In the genomic region with DNA sequence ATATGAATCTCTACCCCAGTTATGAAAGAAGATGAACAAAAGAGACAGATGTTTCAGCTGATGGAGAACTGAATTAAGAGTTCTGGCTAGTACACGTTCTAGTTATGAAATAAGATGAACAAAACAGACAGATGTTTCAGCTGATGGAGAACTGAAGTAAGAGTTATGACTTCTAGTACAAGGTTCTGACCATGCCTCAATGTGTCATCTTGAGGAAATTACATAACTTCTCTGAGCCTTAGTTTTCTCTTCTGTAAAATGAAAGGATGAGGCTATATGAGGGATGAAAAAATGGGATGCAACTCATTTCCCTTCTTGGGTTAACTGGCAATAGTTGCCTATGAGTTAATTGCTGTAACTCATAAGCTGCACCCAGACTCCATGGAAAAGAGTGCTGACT, we compare ENCODE assay signal across 14 cellular contexts.
A peak's percentile ranks its signal among the peaks of the same experiment; 100 is the strongest.
DNase-seq lines count a peak whose midpoint lies in the region; ATAC-seq, FAIRE-seq and TF ChIP-seq lines count a peak whose summit lies in the region.
"Had no signal": no experiment of that assay in that cellular context is flagged by ENCODE, and none has a peak within 500 bp of the region (broad histone marks: within the 10 kb centered on the region; RNA-seq: fewer than 3 reads in every experiment).

No MANE protein-coding gene starts in this region.

- POLR2A ChIA-PET in K562 (lab: Yijun Ruan, JAX) = interaction anchor here (0.8 kb wide), 1 partner anchor 1062 kb away, joined by 4 read pairs; no protein-coding TSS in a partner anchor

- no peaks in the 10 kb centered on the region for H3K36me3 ChIP-seq in K562 (ENCODE audit: control insufficient read depth, insufficient read depth, low read length)
- H3K36me3 ChIP-seq in muscle layer of duodenum (ENCODE audit: control insufficient read depth in 1 of 2, insufficient read depth in 2 of 2, low read length in 2 of 2) = no peaks in the 10 kb centered on the region
- no peaks in the 10 kb centered on the region for H3K36me3 ChIP-seq in vagina

- H3K9me3 ChIP-seq in K562 (replicated peaks; ENCODE audit: control insufficient read depth, insufficient read depth, low read depth, low read length) (no peaks in the 10 kb centered on the region), muscle layer of duodenum (ENCODE audit: control insufficient read depth in 1 of 2, low read length in 2 of 2) (peaks cover 0 to 3% of the 10 kb centered on the region in 2 donors), vagina (no peaks in the 10 kb centered on the region)

- H2AFZ ChIP-seq in K562 (ENCODE audit: low read depth, low read length) = 0 out of 2 replicates have a peak overlapping the region, but pooled peaks have one; percentile 33

- no peaks in the 10 kb centered on the region for H3K27me3 ChIP-seq in K562 (ENCODE audit: control insufficient read depth in 2 of 2, insufficient read depth in 2 of 2, low read length in 2 of 2)
- H3K27me3 ChIP-seq in muscle layer of duodenum (ENCODE audit: low read depth, low read length) = no peaks in the 10 kb centered on the region
- no peaks in the 10 kb centered on the region for H3K27me3 ChIP-seq in vagina

- H3K79me2 ChIP-seq in K562 (ENCODE audit: control insufficient read depth, insufficient read depth, low read length) = no peaks in the 10 kb centered on the region

- no peak overlapping the region for H3K9ac ChIP-seq in K562 (ENCODE audit: insufficient read depth in 1 of 2, low read depth in 2 of 2, low read length in 2 of 2)

- no TSS peak for BruUV-seq in K562 (replicated peaks; lab: Mats Ljungman, UMichigan)

- TF ChIP-seq CTCF in K562 (IDR thresholded peaks at IDR 0.05 in 2 of 3, conservative IDR thresholded peaks at IDR 0.05 in 1 of 3; ENCODE audit: insufficient read depth in 2 of 3, low read depth in 1 of 3, low read length in 3 of 3) (no peak), vagina (IDR thresholded peaks at IDR 0.05) (no peak)

- WGBS in K562 (ENCODE audit: insufficient coverage, low coverage, missing lambda C conversion rate) = 30% methylated on average over 1 of the region's 1 CpG

- no peak for FAIRE-seq in K562 (lab: Jason Lieb, UNC)
- FAIRE-seq: small intestine had no signal

- H3K9me1 ChIP-seq in K562 (ENCODE audit: control insufficient read depth, insufficient read depth, low read length) = no peaks in the 10 kb centered on the region

- no peak for DNase-seq in Right ventricle myocardium superior
- no peak for DNase-seq in cardiac septum (ENCODE audit: low spot score)
- DNase-seq in K562 (ENCODE audit: extremely low read depth in 1 of 4, low spot score in 3 of 4) = no peak
- DNase-seq in vagina (ENCODE audit: extremely low spot score in 2 of 2) = no peak
- no peak for DNase-seq in amygdala (lab: John Stamatoyannopoulos, UW)
- no peak for DNase-seq in effector CD8-positive, alpha-beta T cell (lab: John Stamatoyannopoulos, UW)
- DNase-seq: activated CD4-positive, alpha-beta T cell treated with anti-CD3 and anti-CD28 coated beads, Interleukin-2, amount 10 ng/mL, durations not matched to agents 7 days and 5 days; central memory CD4-positive, alpha-beta T cell; DMS53; NCI-H1930; small intestine; T-helper 2 cell had no signal

- CTCF ChIA-PET in K562 (lab: Yijun Ruan, JAX; ENCODE audit: low intra/inter-chr PET ratio) = no interaction called here

- H4K20me1 ChIP-seq in K562 (replicated peaks; ENCODE audit: control insufficient read depth, insufficient read depth, low read length) = no peaks in the 10 kb centered on the region

- no peak for TF ChIP-seq RAD21 in K562 (CRISPR knock-in tag; conservative IDR thresholded peaks at IDR 0.05 in 1 of 2, IDR thresholded peaks at IDR 0.05 in 1 of 2)

- in situ Hi-C loops in K562 (cut with MboI) = no loop called here

- H3K27ac ChIP-seq in K562 (ENCODE audit: extremely low read depth, low read depth, low read length) (no peak overlapping the region), muscle layer of duodenum (ENCODE audit: low read length) (peak overlapping the region; percentile 77), vagina (peak overlapping the region; percentile 76)

- ATAC-seq in Right ventricle myocardium superior (ENCODE audit: poor library complexity) (peak; percentile 50), K562 (no peak), HG02981 (IDR thresholded peaks at IDR 0.05; ENCODE audit: unreplicated experiment) (no peak)

- no peak overlapping the region for H3K4me2 ChIP-seq in K562 (ENCODE audit: insufficient read depth, low read length)

- TF ChIP-seq POLR2A in K562 (conservative IDR thresholded peaks at IDR 0.05) (no peak), vagina (IDR thresholded peaks at IDR 0.05) (no peak)

- H3K4me1 ChIP-seq in K562 (replicated peaks in 1 of 2; ENCODE audit: control insufficient read depth in 2 of 2, insufficient read depth in 2 of 2, low read length in 2 of 2) = peaks cover 0 to 7% of the 10 kb centered on the region in 2 experiments; a peak in 2 of 5 replicates
- H3K4me1 ChIP-seq in muscle layer of duodenum (ENCODE audit: control insufficient read depth in 1 of 2, insufficient read depth in 2 of 2, low read length in 2 of 2) = peaks cover 0 to 9% of the 10 kb centered on the region in 2 donors
- H3K4me1 ChIP-seq in vagina = peaks cover 26% of the 10 kb centered on the region

- H3K4me3 ChIP-seq in K562 = no peak overlapping the region
- no peak overlapping the region for H3K4me3 ChIP-seq in muscle layer of duodenum (ENCODE audit: low read depth in 1 of 2, low read length in 2 of 2)
- no peak overlapping the region for H3K4me3 ChIP-seq in vagina

- intact Hi-C loops in Right ventricle myocardium superior (cut with DNase I) = no loop called here
- intact Hi-C loops in cardiac septum (cut with DNase I) = loop anchor here (5.0 to 10.0 kb wide), 2 partner anchors 64 to 254 kb away; no protein-coding TSS in a partner anchor
- intact Hi-C loops in K562 (cut with micrococcal nuclease) = loop anchor here (10.0 kb wide), 1 partner anchor 824 kb away; no protein-coding TSS in a partner anchor
- intact Hi-C loops in vagina (cut with DNase I) = no loop called here

- no peak for TF ChIP-seq EP300 in K562 (IDR thresholded peaks at IDR 0.05; ENCODE audit: low read length)

TF ChIP-seq in K562, 482 proteins besides CTCF, POLR2A, EP300 and RAD21 (continues in another document):
- TF ChIP-seq EZH2 (IDR thresholded peaks at IDR 0.05; ENCODE audit: borderline replicate concordance, low read depth, low read length) = no peak
- no peak for TF ChIP-seq BACH1 (tag; IDR thresholded peaks at IDR 0.05)
- no peak for TF ChIP-seq MYC (IDR thresholded peaks at IDR 0.05; ENCODE audit: low read depth, low read length)
- TF ChIP-seq MYC (CRISPR knock-in tag; IDR thresholded peaks at IDR 0.05; ENCODE audit: borderline replicate concordance, low read depth) = no peak
- no peak for TF ChIP-seq RBM25 (IDR thresholded peaks at IDR 0.05; ENCODE audit: low read depth, low read length, severe bottlenecking)
- no peak for TF ChIP-seq MECOM (CRISPR knock-in tag; IDR thresholded peaks at IDR 0.05)
- TF ChIP-seq ZNF263 (CRISPR knock-in tag; IDR thresholded peaks at IDR 0.05; ENCODE audit: borderline replicate concordance) = no peak
- TF ChIP-seq BRD9 (IDR thresholded peaks at IDR 0.05; ENCODE audit: low read depth, partially characterized antibody) = no peak
- TF ChIP-seq, protein P1, sequence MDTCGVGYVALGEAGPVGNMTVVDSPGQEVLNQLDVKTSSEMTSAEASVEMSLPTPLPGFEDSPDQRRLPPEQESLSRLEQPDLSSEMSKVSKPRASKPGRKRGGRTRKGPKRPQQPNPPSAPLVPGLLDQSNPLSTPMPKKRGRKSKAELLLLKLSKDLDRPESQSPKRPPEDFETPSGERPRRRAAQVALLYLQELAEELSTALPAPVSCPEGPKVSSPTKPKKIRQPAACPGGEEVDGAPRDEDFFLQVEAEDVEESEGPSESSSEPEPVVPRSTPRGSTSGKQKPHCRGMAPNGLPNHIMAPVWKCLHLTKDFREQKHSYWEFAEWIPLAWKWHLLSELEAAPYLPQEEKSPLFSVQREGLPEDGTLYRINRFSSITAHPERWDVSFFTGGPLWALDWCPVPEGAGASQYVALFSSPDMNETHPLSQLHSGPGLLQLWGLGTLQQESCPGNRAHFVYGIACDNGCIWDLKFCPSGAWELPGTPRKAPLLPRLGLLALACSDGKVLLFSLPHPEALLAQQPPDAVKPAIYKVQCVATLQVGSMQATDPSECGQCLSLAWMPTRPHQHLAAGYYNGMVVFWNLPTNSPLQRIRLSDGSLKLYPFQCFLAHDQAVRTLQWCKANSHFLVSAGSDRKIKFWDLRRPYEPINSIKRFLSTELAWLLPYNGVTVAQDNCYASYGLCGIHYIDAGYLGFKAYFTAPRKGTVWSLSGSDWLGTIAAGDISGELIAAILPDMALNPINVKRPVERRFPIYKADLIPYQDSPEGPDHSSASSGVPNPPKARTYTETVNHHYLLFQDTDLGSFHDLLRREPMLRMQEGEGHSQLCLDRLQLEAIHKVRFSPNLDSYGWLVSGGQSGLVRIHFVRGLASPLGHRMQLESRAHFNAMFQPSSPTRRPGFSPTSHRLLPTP (IDR thresholded peaks at IDR 0.05; ENCODE audit: borderline replicate concordance, extremely low read depth, insufficient read length) = no peak
- no peak for TF ChIP-seq ZC3H4 (CRISPR knock-in tag; IDR thresholded peaks at IDR 0.05; ENCODE audit: borderline replicate concordance)
- TF ChIP-seq TRIM24 (IDR thresholded peaks at IDR 0.05) = no peak
- TF ChIP-seq, protein P2, sequence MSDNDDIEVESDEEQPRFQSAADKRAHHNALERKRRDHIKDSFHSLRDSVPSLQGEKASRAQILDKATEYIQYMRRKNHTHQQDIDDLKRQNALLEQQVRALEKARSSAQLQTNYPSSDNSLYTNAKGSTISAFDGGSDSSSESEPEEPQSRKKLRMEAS (CRISPR knock-in tag; IDR thresholded peaks at IDR 0.05) = no peak
- TF ChIP-seq, protein P3, sequence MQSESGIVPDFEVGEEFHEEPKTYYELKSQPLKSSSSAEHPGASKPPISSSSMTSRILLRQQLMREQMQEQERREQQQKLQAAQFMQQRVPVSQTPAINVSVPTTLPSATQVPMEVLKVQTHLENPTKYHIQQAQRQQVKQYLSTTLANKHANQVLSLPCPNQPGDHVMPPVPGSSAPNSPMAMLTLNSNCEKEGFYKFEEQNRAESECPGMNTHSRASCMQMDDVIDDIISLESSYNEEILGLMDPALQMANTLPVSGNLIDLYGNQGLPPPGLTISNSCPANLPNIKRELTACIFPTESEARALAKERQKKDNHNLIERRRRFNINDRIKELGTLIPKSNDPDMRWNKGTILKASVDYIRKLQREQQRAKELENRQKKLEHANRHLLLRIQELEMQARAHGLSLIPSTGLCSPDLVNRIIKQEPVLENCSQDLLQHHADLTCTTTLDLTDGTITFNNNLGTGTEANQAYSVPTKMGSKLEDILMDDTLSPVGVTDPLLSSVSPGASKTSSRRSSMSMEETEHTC (IDR thresholded peaks at IDR 0.05) = no peak
- no peak for TF ChIP-seq ZKSCAN1 (IDR thresholded peaks at IDR 0.05; ENCODE audit: low read depth, low read length)
- no peak for TF ChIP-seq SNRNP70 (optimal IDR thresholded peaks at IDR 0.05; ENCODE audit: low read depth, low read length)
- no peak for TF ChIP-seq SIN3A (IDR thresholded peaks at IDR 0.05; ENCODE audit: borderline replicate concordance in 2 of 2, control insufficient read depth in 1 of 2, low read depth in 2 of 2, low read length in 2 of 2)

Comparison
In these comparisons a context has a peak if more than half of its experiments do, and no peak if none do; other contexts are left out.
1. intact Hi-C loops: an anchor here in cardiac septum (5.0 to 10.0 kb wide) and K562 (10.0 kb wide); none called in Right ventricle myocardium superior and vagina.